2 cellular contexts compared by ENCODE assay signal in the genomic region with DNA sequence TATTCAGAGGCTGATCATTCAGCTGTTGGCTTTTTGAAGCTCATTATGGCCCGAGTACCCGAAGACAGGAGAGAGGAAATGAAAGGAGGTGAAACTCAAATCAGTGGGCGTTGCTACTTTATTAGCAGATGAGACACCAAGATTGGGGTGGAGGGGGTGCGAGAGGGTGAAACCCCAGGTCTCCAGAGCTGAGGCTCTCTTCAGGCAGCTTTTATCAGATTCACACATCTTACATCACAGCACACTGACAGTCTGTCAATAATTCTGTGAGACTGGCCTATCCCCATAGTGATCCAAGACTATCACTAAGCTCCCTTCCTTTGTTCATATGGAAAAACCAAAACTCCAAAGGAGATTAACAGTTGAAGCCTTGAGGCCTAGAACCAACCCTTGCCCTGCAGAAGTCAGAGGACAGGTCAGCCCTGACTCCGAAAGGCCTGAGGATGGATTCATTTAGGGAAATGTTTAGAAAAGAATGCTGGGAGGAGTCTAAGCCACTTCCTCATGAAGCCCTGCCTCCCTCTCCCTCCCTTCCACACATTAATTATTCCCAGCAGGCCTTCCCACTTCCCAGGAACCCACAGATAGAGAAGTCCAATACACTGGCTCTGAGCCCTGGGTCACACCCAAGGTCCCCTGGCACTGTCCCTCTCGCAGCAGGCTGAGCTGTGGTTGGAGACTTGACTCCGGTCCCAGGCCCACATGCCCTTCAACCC.
A peak's percentile ranks its signal among the peaks of the same experiment; 100 is the strongest.
TF ChIP-seq lines count a peak whose summit lies in the region.

No MANE protein-coding gene starts in this region.

TF ChIP-seq in liver, 16 proteins besides CTCF, POLR2A, EP300 and RAD21:
- TF ChIP-seq, protein P1, sequence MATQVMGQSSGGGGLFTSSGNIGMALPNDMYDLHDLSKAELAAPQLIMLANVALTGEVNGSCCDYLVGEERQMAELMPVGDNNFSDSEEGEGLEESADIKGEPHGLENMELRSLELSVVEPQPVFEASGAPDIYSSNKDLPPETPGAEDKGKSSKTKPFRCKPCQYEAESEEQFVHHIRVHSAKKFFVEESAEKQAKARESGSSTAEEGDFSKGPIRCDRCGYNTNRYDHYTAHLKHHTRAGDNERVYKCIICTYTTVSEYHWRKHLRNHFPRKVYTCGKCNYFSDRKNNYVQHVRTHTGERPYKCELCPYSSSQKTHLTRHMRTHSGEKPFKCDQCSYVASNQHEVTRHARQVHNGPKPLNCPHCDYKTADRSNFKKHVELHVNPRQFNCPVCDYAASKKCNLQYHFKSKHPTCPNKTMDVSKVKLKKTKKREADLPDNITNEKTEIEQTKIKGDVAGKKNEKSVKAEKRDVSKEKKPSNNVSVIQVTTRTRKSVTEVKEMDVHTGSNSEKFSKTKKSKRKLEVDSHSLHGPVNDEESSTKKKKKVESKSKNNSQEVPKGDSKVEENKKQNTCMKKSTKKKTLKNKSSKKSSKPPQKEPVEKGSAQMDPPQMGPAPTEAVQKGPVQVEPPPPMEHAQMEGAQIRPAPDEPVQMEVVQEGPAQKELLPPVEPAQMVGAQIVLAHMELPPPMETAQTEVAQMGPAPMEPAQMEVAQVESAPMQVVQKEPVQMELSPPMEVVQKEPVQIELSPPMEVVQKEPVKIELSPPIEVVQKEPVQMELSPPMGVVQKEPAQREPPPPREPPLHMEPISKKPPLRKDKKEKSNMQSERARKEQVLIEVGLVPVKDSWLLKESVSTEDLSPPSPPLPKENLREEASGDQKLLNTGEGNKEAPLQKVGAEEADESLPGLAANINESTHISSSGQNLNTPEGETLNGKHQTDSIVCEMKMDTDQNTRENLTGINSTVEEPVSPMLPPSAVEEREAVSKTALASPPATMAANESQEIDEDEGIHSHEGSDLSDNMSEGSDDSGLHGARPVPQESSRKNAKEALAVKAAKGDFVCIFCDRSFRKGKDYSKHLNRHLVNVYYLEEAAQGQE (IDR thresholded peaks at IDR 0.05) = no peak
- TF ChIP-seq FOXA2 (IDR thresholded peaks at IDR 0.05) (no peak), NR2F2 (IDR thresholded peaks at IDR 0.05) (peak; percentile 79), RXRA (IDR thresholded peaks at IDR 0.05) (peak in 1 of 2 donors; percentile 22), GABPA (IDR thresholded peaks at IDR 0.05 in 1 of 2, conservative IDR thresholded peaks at IDR 0.05 in 1 of 2) (no peak)
- TF ChIP-seq, protein P2, sequence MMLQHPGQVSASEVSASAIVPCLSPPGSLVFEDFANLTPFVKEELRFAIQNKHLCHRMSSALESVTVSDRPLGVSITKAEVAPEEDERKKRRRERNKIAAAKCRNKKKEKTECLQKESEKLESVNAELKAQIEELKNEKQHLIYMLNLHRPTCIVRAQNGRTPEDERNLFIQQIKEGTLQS (IDR thresholded peaks at IDR 0.05) = no peak
TF ChIP-seq in liver: peak in this region for 2.

TF ChIP-seq in HepG2, 621 proteins besides CTCF, POLR2A, EP300 and RAD21 (continued from another document):
- no peak for TF ChIP-seq ZNF12 (CRISPR knock-in tag; IDR thresholded peaks at IDR 0.05)
- no peak for TF ChIP-seq ZSCAN22 (CRISPR knock-in tag; IDR thresholded peaks at IDR 0.05)
- TF ChIP-seq, protein P3, sequence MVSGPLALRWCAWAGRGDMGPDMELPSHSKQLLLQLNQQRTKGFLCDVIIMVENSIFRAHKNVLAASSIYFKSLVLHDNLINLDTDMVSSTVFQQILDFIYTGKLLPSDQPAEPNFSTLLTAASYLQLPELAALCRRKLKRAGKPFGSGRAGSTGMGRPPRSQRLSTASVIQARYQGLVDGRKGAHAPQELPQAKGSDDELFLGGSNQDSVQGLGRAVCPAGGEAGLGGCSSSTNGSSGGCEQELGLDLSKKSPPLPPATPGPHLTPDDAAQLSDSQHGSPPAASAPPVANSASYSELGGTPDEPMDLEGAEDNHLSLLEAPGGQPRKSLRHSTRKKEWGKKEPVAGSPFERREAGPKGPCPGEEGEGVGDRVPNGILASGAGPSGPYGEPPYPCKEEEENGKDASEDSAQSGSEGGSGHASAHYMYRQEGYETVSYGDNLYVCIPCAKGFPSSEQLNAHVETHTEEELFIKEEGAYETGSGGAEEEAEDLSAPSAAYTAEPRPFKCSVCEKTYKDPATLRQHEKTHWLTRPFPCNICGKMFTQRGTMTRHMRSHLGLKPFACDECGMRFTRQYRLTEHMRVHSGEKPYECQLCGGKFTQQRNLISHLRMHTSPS (CRISPR knock-in tag; IDR thresholded peaks at IDR 0.05; ENCODE audit: low read depth) = no peak
- no peak for TF ChIP-seq ZNF652 (CRISPR knock-in tag; IDR thresholded peaks at IDR 0.05; ENCODE audit: borderline replicate concordance, low read depth)
- TF ChIP-seq, protein P4, sequence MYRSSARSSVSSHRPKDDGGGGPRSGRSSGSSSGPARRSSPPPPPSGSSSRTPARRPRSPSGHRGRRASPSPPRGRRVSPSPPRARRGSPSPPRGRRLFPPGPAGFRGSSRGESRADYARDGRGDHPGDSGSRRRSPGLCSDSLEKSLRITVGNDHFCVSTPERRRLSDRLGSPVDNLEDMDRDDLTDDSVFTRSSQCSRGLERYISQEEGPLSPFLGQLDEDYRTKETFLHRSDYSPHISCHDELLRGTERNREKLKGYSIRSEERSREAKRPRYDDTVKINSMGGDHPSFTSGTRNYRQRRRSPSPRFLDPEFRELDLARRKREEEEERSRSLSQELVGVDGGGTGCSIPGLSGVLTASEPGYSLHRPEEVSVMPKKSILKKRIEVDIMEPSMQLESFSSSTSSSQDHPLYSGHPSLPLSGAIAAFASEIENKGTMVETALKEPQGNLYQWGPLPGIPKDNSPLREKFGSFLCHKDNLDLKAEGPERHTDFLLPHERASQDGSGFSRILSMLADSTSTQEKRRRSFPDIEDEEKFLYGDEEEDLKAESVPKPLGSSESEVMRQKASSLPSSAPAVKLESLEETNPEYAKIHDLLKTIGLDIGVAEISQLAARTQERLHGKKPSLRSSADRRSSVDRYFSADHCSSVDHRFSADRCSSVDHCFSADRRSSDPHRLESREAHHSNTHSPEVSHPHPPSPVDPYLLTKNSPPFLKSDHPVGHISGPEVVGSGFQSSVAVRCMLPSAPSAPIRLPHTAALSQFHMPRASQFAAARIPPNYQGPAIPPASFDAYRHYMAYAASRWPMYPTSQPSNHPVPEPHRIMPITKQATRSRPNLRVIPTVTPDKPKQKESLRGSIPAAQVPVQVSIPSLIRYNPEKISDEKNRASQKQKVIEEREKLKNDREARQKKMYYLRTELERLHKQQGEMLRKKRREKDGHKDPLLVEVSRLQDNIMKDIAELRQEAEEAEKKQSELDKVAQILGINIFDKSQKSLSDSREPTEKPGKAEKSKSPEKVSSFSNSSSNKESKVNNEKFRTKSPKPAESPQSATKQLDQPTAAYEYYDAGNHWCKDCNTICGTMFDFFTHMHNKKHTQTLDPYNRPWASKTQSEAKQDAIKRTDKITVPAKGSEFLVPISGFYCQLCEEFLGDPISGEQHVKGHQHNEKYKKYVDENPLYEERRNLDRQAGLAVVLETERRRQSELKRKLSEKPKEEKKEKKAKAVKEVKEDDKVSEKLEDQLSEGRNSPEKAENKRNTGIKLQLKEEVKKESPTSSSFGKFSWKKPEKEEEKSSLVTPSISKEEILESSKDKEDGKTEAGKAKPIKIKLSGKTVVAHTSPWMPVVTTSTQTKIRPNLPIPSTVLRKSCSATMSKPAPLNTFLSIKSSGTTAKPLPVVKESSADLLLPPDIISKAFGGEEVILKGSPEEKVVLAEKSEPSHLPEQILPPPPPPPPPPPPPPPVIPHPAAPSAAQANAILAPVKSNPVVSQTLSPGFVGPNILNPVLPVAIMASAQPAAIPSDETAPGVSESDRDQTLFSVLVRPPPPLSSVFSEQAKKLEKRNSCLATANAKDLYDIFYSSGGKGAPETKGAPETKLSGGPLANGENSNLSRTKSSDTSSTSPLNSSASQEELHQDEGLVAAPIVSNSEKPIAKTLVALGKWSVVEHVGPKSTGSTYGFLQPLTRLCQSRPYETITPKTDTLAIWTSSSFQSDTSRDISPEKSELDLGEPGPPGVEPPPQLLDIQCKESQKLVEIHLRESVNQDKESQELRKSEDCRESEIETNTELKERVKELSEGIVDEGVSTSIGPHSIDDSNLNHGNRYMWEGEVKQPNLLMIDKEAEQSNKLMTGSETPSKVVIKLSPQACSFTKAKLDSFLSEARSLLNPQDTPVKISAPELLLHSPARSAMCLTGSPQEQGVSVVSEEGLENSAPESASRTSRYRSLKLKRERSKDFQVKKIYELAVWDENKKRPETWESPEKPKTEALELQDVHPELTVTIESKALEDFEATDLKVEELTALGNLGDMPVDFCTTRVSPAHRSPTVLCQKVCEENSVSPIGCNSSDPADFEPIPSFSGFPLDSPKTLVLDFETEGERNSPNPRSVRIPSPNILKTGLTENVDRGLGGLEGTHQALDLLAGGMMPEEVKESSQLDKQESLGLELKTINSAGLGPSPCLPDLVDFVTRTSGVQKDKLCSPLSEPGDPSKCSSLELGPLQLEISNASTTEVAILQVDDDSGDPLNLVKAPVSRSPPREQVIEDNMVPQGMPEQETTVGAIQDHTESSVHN (CRISPR knock-in tag; IDR thresholded peaks at IDR 0.05) = no peak
